ENCODE assay signal across 8 cellular contexts in the genomic region with DNA sequence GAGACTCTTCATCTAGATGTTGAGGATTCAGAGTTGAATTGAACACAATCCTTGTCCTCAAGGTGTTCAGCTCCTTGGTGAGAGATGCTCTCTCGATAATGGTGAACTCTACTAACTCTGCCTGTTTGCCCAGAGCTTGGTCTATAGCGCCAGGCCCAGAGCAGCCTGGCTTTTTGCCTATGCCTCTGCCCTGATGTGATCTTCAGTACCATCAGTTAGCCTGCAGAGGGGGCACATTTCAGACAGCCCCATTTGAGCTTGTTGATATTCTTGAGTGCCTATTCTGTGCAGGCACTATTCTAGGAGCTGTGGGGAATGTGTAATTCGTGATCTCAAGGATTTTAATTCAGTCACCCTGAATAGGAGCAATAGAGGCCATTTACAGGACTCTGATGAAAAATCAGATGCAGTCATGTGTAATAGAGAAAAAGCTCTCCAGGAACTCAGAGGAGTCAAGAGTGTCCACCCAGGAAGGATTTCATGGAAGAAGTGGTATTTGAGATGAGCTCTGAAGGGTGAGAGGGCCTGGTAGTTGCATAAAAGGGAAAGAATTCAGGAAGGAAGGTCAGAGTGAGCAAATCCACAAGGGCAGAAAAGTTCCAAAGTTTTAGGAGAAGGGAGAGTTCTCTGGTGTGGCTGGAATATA. TPM values are rescaled to one million over a fixed set of nuclear protein-coding genes. Genes with fewer than 3 reads are reported as not detected.
DNase-seq lines count a peak whose midpoint lies in the region; ATAC-seq lines count a peak whose summit lies in the region.

No MANE protein-coding gene starts in this region.

- intact Hi-C loops in Right ventricle myocardium superior (cut with DNase I) (no loop called here), cardiac septum (cut with DNase I) (no loop called here), left colon (cut with DNase I, micrococcal nuclease) (no loop called here)

- no peak for DNase-seq in Right ventricle myocardium superior
- DNase-seq in cardiac septum (ENCODE audit: low spot score), result no peak
- DNase-seq in NCI-H1694 treated with DMSO at 0.1 percent for 48 hours (lab: John Stamatoyannopoulos, UW), result peak; percentile 44
- DNase-seq in left colon, result peak in 1 of 2 donors; percentile 21
- DNase-seq in NCI-H774 (lab: John Stamatoyannopoulos, UW), result no peak

- H3K27ac ChIP-seq in angular gyrus (ENCODE audit: low read depth, low read length), result peak overlapping the region; percentile 69

- ATAC-seq in Right ventricle myocardium superior (ENCODE audit: poor library complexity) (peak; percentile 14), left colon (peak; percentile 63), GM18873 (IDR thresholded peaks at IDR 0.05; ENCODE audit: low FRiP score, unreplicated experiment) (no peak), HG03045 (IDR thresholded peaks at IDR 0.05; ENCODE audit: unreplicated experiment) (no peak)

RNA-seq across cellular contexts. Expression of a gene that starts 19.3 kb away (rescaled TPM):
- total RNA-seq in Right ventricle myocardium superior (30.6 TPM), cardiac septum (34.3 TPM), left colon (10 to 100 TPM; 66.6 to 72.6 TPM)

RNA-seq across cellular contexts. Expression of a gene that starts 24.3 kb away (rescaled TPM):
- total RNA-seq in Right ventricle myocardium superior, result 17.2 TPM
- total RNA-seq in cardiac septum, result 24.0 TPM
- total RNA-seq in left colon, result 100 to 1,000 TPM in 1 of 2 donors, 10 to 100 TPM in 1; 93.1 to 144 TPM

RNA-seq across cellular contexts. Expression of a gene that starts 30.7 kb away (rescaled TPM):
- total RNA-seq in Right ventricle myocardium superior (117 TPM), cardiac septum (130 TPM), left colon (100 to 1,000 TPM; 143 to 148 TPM)

RNA-seq across cellular contexts. Expression of a gene that starts 43.3 kb away (rescaled TPM):
- total RNA-seq in Right ventricle myocardium superior, result 60.9 TPM
- 55.7 TPM for total RNA-seq in cardiac septum
- 10 to 100 TPM; 85.0 to 98.7 TPM for total RNA-seq in left colon

Comparison
In these comparisons a context has a peak if more than half of its experiments do, and no peak if none do; other contexts are left out.
1. ATAC-seq: peak in Right ventricle myocardium superior (single experiment) and left colon (single experiment); none in GM18873 (single experiment) and HG03045 (single experiment).